17 cellular contexts compared by ENCODE assay signal in the genomic region with DNA sequence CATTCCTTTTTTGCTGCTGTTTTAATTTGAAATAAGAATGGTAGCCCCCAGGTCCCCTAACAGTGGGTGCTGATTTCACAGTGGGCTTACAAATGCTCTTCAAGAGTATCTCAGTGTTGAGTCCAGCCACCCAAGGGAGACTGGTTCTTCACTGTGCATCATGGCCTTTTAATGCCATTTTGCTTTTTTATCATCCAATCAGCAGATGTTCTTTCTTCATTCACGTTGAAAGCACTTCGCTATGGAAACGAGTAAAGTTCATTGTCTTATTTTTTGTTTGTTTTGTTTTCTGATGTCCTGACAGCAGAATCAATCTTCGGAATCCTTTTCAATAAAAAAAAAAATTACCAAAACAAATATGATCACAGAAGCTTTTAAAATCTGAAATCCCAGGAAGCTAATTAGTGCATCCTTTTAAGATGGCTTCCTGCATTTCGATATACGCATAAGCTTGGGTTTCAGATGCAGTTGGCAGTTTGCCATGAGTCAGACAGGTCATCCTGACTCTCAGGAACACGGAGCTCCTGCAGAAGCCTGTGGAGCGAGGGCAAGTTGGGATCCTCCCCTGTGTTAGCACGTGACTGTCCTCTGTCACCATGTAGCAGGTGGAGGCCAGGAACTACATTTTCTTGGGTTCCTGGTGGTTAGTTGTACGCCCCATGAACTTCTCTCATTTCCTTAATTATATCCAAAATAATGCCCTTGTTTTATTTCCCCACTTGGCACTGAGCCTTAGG.
A peak's percentile ranks its signal among the peaks of the same experiment; 100 is the strongest.
DNase-seq lines count a peak whose midpoint lies in the region; FAIRE-seq and TF ChIP-seq lines count a peak whose summit lies in the region.
"Had no signal": no experiment of that assay in that cellular context is flagged by ENCODE, and none has a peak within 500 bp of the region (broad histone marks: within the 10 kb centered on the region; RNA-seq: fewer than 3 reads in every experiment).

No MANE protein-coding gene starts in this region.

- DNase-seq in Daoy (ENCODE audit: low read depth) (peak; percentile 38), NCI-H1417 treated with DMSO at 0.1 percent for 48 hours (lab: John Stamatoyannopoulos, UW) (peak; percentile 46), NCI-H510A treated with DMSO at 0.1 percent for 48 hours (lab: John Stamatoyannopoulos, UW) (peak; percentile 66), H1 (ENCODE audit: low read depth in 1 of 2, low spot score in 2 of 2) (no peak), DMS 273 treated with DMSO at 0.1 percent for 48 hours (lab: John Stamatoyannopoulos, UW) (no peak), mucosa of gallbladder (ENCODE audit: low spot score) (no peak), retina (no peak)
- DNase-seq: activated CD4-positive, alpha-beta T cell treated with anti-CD3 and anti-CD28 coated beads for 4 hours; BE2C; caudate nucleus; foreskin fibroblast; H9; lower lobe of right lung; naive B cell; NCI-H524; T-helper 9 cell had no signal

- no peaks in the 10 kb centered on the region for H3K79me2 ChIP-seq in H1 (ENCODE audit: control insufficient read depth in 1 of 2, insufficient read depth in 2 of 2, low read length in 2 of 2)

- H3K4me2 ChIP-seq in H1 (ENCODE audit: insufficient read depth in 1 of 2, low read depth in 2 of 2, low read length in 2 of 2): no peak overlapping the region

- FAIRE-seq in H1 (lab: Jason Lieb, UNC): no peak
- FAIRE-seq: GM12878 had no signal

- no peaks in the 10 kb centered on the region for H3K79me1 ChIP-seq in H1 (ENCODE audit: low read depth, low read length)

- peaks cover 5 to 17% (median 7%) of the 10 kb centered on the region in 4 experiments; a peak in 6 of 7 replicates for H3K4me1 ChIP-seq in H1 (replicated peaks in 1 of 4; ENCODE audit: control insufficient read depth in 3 of 4, insufficient read depth in 4 of 4, low read length in 3 of 4)
- H3K4me1 ChIP-seq: BE2C had no signal

- H3K27ac ChIP-seq in H1 (ENCODE audit: low read depth, low read length): no peak overlapping the region
- H3K27ac ChIP-seq: lower lobe of right lung had no signal

- 90% methylated on average over 10 of the region's 10 CpGs; no CpG with 5 or more reads in 1 of the 2 experiments for WGBS in H1 (ENCODE audit: extremely low coverage in 1 of 2, insufficient coverage in 1 of 2, insufficient read length in 1 of 2, insufficient replicate concordance in 2 of 2, low coverage in 1 of 2, low lambda C conversion rate in 2 of 2, missing lambda C conversion rate in 1 of 2), 2 experiments

- H3K4me3 ChIP-seq in H1 (ENCODE audit: extremely low read depth in 1 of 4, insufficient read depth in 2 of 4, low read depth in 3 of 4, low read length in 4 of 4): no peak overlapping the region
- H3K4me3 ChIP-seq: GM12878, lower lobe of right lung had no signal

- H3K14ac ChIP-seq in H1 (ENCODE audit: insufficient read length): no peak overlapping the region

- H2AK5ac ChIP-seq in H1 (ENCODE audit: low read depth, low read length): no peak overlapping the region

- no peak overlapping the region for H3K56ac ChIP-seq in H1 (replicated peaks; ENCODE audit: insufficient read length, low read depth, low read length)

- H2BK120ac ChIP-seq in H1 (replicated peaks; ENCODE audit: low read depth, low read length): peak overlapping the region; percentile 31

- no peaks in the 10 kb centered on the region for H4K20me1 ChIP-seq in H1 (replicated peaks in 1 of 2; ENCODE audit: control insufficient read depth in 1 of 2, insufficient read depth in 2 of 2, low read length in 2 of 2)

- CTCF ChIA-PET in H1 (lab: Charles Lee; ENCODE audit: partially characterized antibody): interaction anchor here (0.7 kb wide), 1 partner anchor 22 kb away, joined by 3 read pairs; no protein-coding TSS in a partner anchor

- H3K18ac ChIP-seq in H1 (ENCODE audit: extremely low read depth, low read length): no peak overlapping the region; the same call in 1 of the 2 replicates

- no peak for TF ChIP-seq CTCF in H1 (IDR thresholded peaks at IDR 0.05; ENCODE audit: control extremely low read depth in 1 of 3, insufficient read depth in 1 of 3, low read depth in 1 of 3, low read length in 3 of 3)

- no peak overlapping the region for H2AFZ ChIP-seq in H1 (ENCODE audit: low read length)

- no peak overlapping the region; the same call in 1 of the 2 replicates for H2BK20ac ChIP-seq in H1 (ENCODE audit: low read length)

- TF ChIP-seq EP300 in H1 (IDR thresholded peaks at IDR 0.05; ENCODE audit: borderline replicate concordance in 1 of 2, low read depth in 2 of 2, low read length in 2 of 2): no peak

- H4K91ac ChIP-seq in H1 (replicated peaks; ENCODE audit: insufficient read length, low read length): peak overlapping the region; percentile 11

- H2BK12ac ChIP-seq in H1 (ENCODE audit: low read depth, low read length): peak overlapping the region; percentile 80; the same call in 1 of the 2 replicates

- H3K23ac ChIP-seq in H1 (ENCODE audit: insufficient read length): no peak overlapping the region

- TF ChIP-seq POLR2A in H1 (IDR thresholded peaks at IDR 0.05; ENCODE audit: control extremely low read depth in 1 of 2, low read depth in 2 of 2, low read length in 2 of 2): no peak

- no peaks in the 10 kb centered on the region for H3K27me3 ChIP-seq in H1 (replicated peaks in 1 of 4; ENCODE audit: control insufficient read depth in 3 of 4, extremely low read depth in 1 of 4, insufficient read depth in 3 of 4, low read length in 3 of 4)
- H3K27me3 ChIP-seq: BE2C had no signal

- no peak overlapping the region for H3K9ac ChIP-seq in H1 (replicated peaks in 1 of 4; ENCODE audit: extremely low read depth in 1 of 4, low read depth in 3 of 4, low read length in 3 of 4)

- H2BK15ac ChIP-seq in H1 (ENCODE audit: low read length): no peak overlapping the region

- H3K9me3 ChIP-seq in H1 (ENCODE audit: insufficient read depth in 2 of 2, low read depth in 1 of 2, low read length in 1 of 2): peaks cover 6 to 7% of the 10 kb centered on the region in 2 experiments; a peak in 2 of 4 replicates
- H3K9me3 ChIP-seq: lower lobe of right lung had no signal

- H4K8ac ChIP-seq in H1 (ENCODE audit: extremely low read depth, insufficient read depth, low read length): no peak overlapping the region

- no peaks in the 10 kb centered on the region for H3K36me3 ChIP-seq in H1 (ENCODE audit: control insufficient read depth in 2 of 4, insufficient read depth in 4 of 4, low read length in 3 of 4)
- H3K36me3 ChIP-seq: BE2C, lower lobe of right lung had no signal

- no peak for TF ChIP-seq RAD21 in H1 (IDR thresholded peaks at IDR 0.05 in 1 of 2, conservative IDR thresholded peaks at IDR 0.05 in 1 of 2; ENCODE audit: low read depth in 2 of 2, low read length in 2 of 2)

- H3K4ac ChIP-seq in H1 (replicated peaks; ENCODE audit: insufficient read length, low read depth, low read length): no peak overlapping the region

- H4K5ac ChIP-seq in H1 (ENCODE audit: insufficient read length, low read depth, low read length): no peak overlapping the region

- POLR2A ChIA-PET in H1 (lab: Charles Lee; ENCODE audit: partially characterized antibody): no interaction called here

- no peak overlapping the region for H2BK5ac ChIP-seq in H1 (ENCODE audit: low read depth, low read length)

- H3K23me2 ChIP-seq in H1 (ENCODE audit: low read depth, low read length): no peaks in the 10 kb centered on the region; the same call in 1 of the 2 replicates

TF ChIP-seq in H1, 55 proteins besides CTCF, POLR2A, EP300 and RAD21:
- TF ChIP-seq SAP30 (IDR thresholded peaks at IDR 0.05; ENCODE audit: insufficient read depth, insufficient replicate concordance, low read length): no peak
- no peak for TF ChIP-seq JUND (IDR thresholded peaks at IDR 0.05; ENCODE audit: low read length)
- no peak for TF ChIP-seq MAFK (IDR thresholded peaks at IDR 0.05; ENCODE audit: low read depth, low read length)
- no peak for TF ChIP-seq HDAC6 (IDR thresholded peaks at IDR 0.05; ENCODE audit: low read depth, low read length)
- no peak for TF ChIP-seq RFX5 (IDR thresholded peaks at IDR 0.05; ENCODE audit: borderline replicate concordance, low read depth, low read length)
- TF ChIP-seq, protein P1, sequence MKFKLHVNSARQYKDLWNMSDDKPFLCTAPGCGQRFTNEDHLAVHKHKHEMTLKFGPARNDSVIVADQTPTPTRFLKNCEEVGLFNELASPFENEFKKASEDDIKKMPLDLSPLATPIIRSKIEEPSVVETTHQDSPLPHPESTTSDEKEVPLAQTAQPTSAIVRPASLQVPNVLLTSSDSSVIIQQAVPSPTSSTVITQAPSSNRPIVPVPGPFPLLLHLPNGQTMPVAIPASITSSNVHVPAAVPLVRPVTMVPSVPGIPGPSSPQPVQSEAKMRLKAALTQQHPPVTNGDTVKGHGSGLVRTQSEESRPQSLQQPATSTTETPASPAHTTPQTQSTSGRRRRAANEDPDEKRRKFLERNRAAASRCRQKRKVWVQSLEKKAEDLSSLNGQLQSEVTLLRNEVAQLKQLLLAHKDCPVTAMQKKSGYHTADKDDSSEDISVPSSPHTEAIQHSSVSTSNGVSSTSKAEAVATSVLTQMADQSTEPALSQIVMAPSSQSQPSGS (IDR thresholded peaks at IDR 0.05; ENCODE audit: low read length): no peak
- no peak for TF ChIP-seq SP2 (IDR thresholded peaks at IDR 0.05; ENCODE audit: low read length)
- no peak for TF ChIP-seq SIN3A (conservative IDR thresholded peaks at IDR 0.05 in 1 of 2, IDR thresholded peaks at IDR 0.05 in 1 of 2; ENCODE audit: low read depth in 1 of 2, low read length in 2 of 2)
- TF ChIP-seq RXRA (IDR thresholded peaks at IDR 0.05; ENCODE audit: insufficient read depth, low read depth, low read length): no peak
- TF ChIP-seq CBX5 (IDR thresholded peaks at IDR 0.05; ENCODE audit: low read depth, low read length): no peak
- no peak for TF ChIP-seq CTBP2 (IDR thresholded peaks at IDR 0.05; ENCODE audit: borderline replicate concordance, insufficient read depth, insufficient read length, low read length)
- TF ChIP-seq KDM1A (IDR thresholded peaks at IDR 0.05; ENCODE audit: borderline replicate concordance, low read length): no peak
- TF ChIP-seq KDM5A (IDR thresholded peaks at IDR 0.05; ENCODE audit: low read length): no peak
- no peak for TF ChIP-seq ZNF274 (IDR thresholded peaks at IDR 0.05; ENCODE audit: borderline replicate concordance, extremely low read depth, low read length)
TF ChIP-seq in H1: peak in this region for 0.

Comparison
In these comparisons a context has a peak if more than half of its experiments do, and no peak if none do; other contexts are left out.
1. DNase-seq: peak in Daoy (single experiment), NCI-H1417 treated with DMSO at 0.1 percent for 48 hours (single experiment) and NCI-H510A treated with DMSO at 0.1 percent for 48 hours (single experiment); none in H1 (0 of 2), DMS 273 treated with DMSO at 0.1 percent for 48 hours (single experiment), mucosa of gallbladder (single experiment) and retina (single experiment).